ENCODE assay signal across 8 cellular contexts in genomic region chr2:79935771-79936657, GRCh38.
DNase-seq lines count a peak whose midpoint lies in the region; ATAC-seq, FAIRE-seq and TF ChIP-seq lines count a peak whose summit lies in the region.

No MANE protein-coding gene starts in this region.

- in situ Hi-C loops in GM13977 (cut with MboI; ENCODE audit: low pct_unique_long_range_greater_than_20kb, low sequenced_read_pairs, unreplicated experiment) = no loop called here

- H3K27me3 ChIP-seq in adrenal gland = no peaks in the 10 kb centered on the region
- no peaks in the 10 kb centered on the region for H3K27me3 ChIP-seq in hepatocyte
- no peaks in the 10 kb centered on the region for H3K27me3 ChIP-seq in small intestine (ENCODE audit: control insufficient read depth in 2 of 2, insufficient read depth in 2 of 2, low read length in 2 of 2)
- no peaks in the 10 kb centered on the region for H3K27me3 ChIP-seq in effector memory CD4-positive, alpha-beta T cell (replicated peaks; ENCODE audit: control insufficient read depth, insufficient read depth, low read length, poor library complexity, severe bottlenecking)

- H4K20me1 ChIP-seq in hepatocyte (ENCODE audit: insufficient read depth, poor library complexity, severe bottlenecking) = no peaks in the 10 kb centered on the region

- no peak for TF ChIP-seq POLR2A in adrenal gland (IDR thresholded peaks at IDR 0.05)

- no peaks in the 10 kb centered on the region for H3K9me2 ChIP-seq in hepatocyte (replicated peaks; ENCODE audit: insufficient read depth)

- no peaks in the 10 kb centered on the region for H3K79me2 ChIP-seq in hepatocyte

- peak overlapping the region; percentile 71 for H3K4me2 ChIP-seq in hepatocyte

- intact Hi-C loops in adrenal gland (cut with DNase I) = no loop called here

- H3K27ac ChIP-seq in adrenal gland (no peak overlapping the region), hepatocyte (no peak overlapping the region), small intestine (ENCODE audit: low read depth in 1 of 2, low read length in 1 of 2) (no peak overlapping the region)
- H3K27ac ChIP-seq in effector memory CD4-positive, alpha-beta T cell (ENCODE audit: insufficient read depth, low read length, poor library complexity, severe bottlenecking) = no peak overlapping the region

- H3K36me3 ChIP-seq in adrenal gland (replicated peaks in 1 of 2) (no peaks in the 10 kb centered on the region), hepatocyte (replicated peaks; ENCODE audit: insufficient read depth, low read depth) (no peaks in the 10 kb centered on the region), small intestine (ENCODE audit: control insufficient read depth in 2 of 2, insufficient read depth in 2 of 2, low read length in 2 of 2) (no peaks in the 10 kb centered on the region)
- no peaks in the 10 kb centered on the region for H3K36me3 ChIP-seq in effector memory CD4-positive, alpha-beta T cell (ENCODE audit: control insufficient read depth, insufficient read depth, low read length)

- TF ChIP-seq CTCF in GM13977 (IDR thresholded peaks at IDR 0.05; ENCODE audit: extremely low read depth, insufficient read depth, missing control alignments) = peak; percentile 76
- TF ChIP-seq CTCF in adrenal gland (IDR thresholded peaks at IDR 0.05) = peak; percentile 31 to 57 (median 43)
- TF ChIP-seq CTCF in hepatocyte (IDR thresholded peaks at IDR 0.05; ENCODE audit: poor library complexity) = peak; percentile 90

- WGBS in adrenal gland, 4 donors = 3 to 4% (median 4%) methylated on average over 9 of the region's 9 CpGs
- WGBS in hepatocyte (ENCODE audit: low lambda C conversion rate, missing lambda C conversion rate) = 4% methylated on average over 9 of the region's 9 CpGs
- WGBS in small intestine, 3 donors = 2 to 4% (median 2%) methylated on average over 9 of the region's 9 CpGs

- peak overlapping the region; percentile 17 for H2AFZ ChIP-seq in hepatocyte

- DNase-seq in Ammon's horn (ENCODE audit: low spot score) (peak; percentile 91), GM13977 (ENCODE audit: low spot score) (no peak), NCI-H446 (lab: John Stamatoyannopoulos, UW) (peak; percentile 37 to 38), adrenal gland (peak; percentile 20 to 65 (median 30)), hepatocyte (ENCODE audit: low spot score) (peak; percentile 81), small intestine (peak; percentile 71)
- DNase-seq in effector memory CD4-positive, alpha-beta T cell = no peak

- peak; percentile 70 for ATAC-seq in HG02981 (IDR thresholded peaks at IDR 0.05; ENCODE audit: unreplicated experiment)

- H3K4me1 ChIP-seq in adrenal gland (replicated peaks in 1 of 2) (no peaks in the 10 kb centered on the region), hepatocyte (ENCODE audit: insufficient read depth) (no peaks in the 10 kb centered on the region), small intestine (ENCODE audit: control insufficient read depth in 2 of 2, insufficient read depth in 1 of 2, low read depth in 1 of 2, low read length in 1 of 2) (no peaks in the 10 kb centered on the region)
- H3K4me1 ChIP-seq in effector memory CD4-positive, alpha-beta T cell (ENCODE audit: control insufficient read depth, insufficient read depth, low read length, poor library complexity, severe bottlenecking) = no peaks in the 10 kb centered on the region

- H3K9me3 ChIP-seq in adrenal gland (replicated peaks in 1 of 3) (no peaks in the 10 kb centered on the region), hepatocyte (ENCODE audit: low read depth) (no peaks in the 10 kb centered on the region), small intestine (ENCODE audit: control insufficient read depth, low read depth) (no peaks in the 10 kb centered on the region)
- no peaks in the 10 kb centered on the region for H3K9me3 ChIP-seq in effector memory CD4-positive, alpha-beta T cell (ENCODE audit: control insufficient read depth, low read length)

- no peak overlapping the region for H3K4me3 ChIP-seq in adrenal gland
- H3K4me3 ChIP-seq in hepatocyte = no peak overlapping the region
- no peak overlapping the region for H3K4me3 ChIP-seq in small intestine (ENCODE audit: low read depth in 1 of 2, low read length in 2 of 2)
- H3K4me3 ChIP-seq in effector memory CD4-positive, alpha-beta T cell (ENCODE audit: insufficient read depth, low read depth, low read length, poor library complexity, severe bottlenecking) = no peak overlapping the region

- peak; percentile 64 for FAIRE-seq in small intestine (lab: Jason Lieb, UNC)

Comparison
In these comparisons a context has a peak if more than half of its experiments do, and no peak if none do; other contexts are left out.
1. DNase-seq: peak in Ammon's horn (single experiment), NCI-H446 (2 of 2), adrenal gland (7 of 7), hepatocyte (single experiment) and small intestine (single experiment); none in GM13977 (single experiment) and effector memory CD4-positive, alpha-beta T cell (0 of 3).
2. Peak in every context shown above with its lines, with median percentiles within 50 percentile points of each other: CTCF ChIP-seq.